Comparison of ENCODE assay signal across 10 cellular contexts in genomic region chr2:40240067-40240466, GRCh38.
DNase-seq lines count a peak whose midpoint lies in the region; ATAC-seq and TF ChIP-seq lines count a peak whose summit lies in the region.
"Had no signal": no experiment of that assay in that cellular context is flagged by ENCODE, and none has a peak within 500 bp of the region (broad histone marks: within the 10 kb centered on the region; RNA-seq: fewer than 3 reads in every experiment).

No MANE protein-coding gene starts in this region.

- WGBS in mesenchymal stem cell = 43% methylated on average over 4 of the region's 5 CpGs

- no peak overlapping the region for H2BK12ac ChIP-seq in mesenchymal stem cell (ENCODE audit: low read length in 2 of 2)

- POLR2A ChIA-PET in naive thymus-derived CD4-positive, alpha-beta T cell (lab: Charles Lee) = no interaction called here

- intact Hi-C loops in natural killer cell (cut with micrococcal nuclease) = no loop called here
- intact Hi-C loops in naive thymus-derived CD4-positive, alpha-beta T cell (cut with micrococcal nuclease) = loop anchor here in 1 of 2 donors (5.0 to 10.0 kb wide), 2 partner anchors 1455 to 1542 kb away; no protein-coding TSS in a partner anchor

- H3K4me3 Mint-ChIP-seq in natural killer cell = no peak overlapping the region
- H3K4me3 Mint-ChIP-seq in naive thymus-derived CD4-positive, alpha-beta T cell = no peak overlapping the region
- H3K4me3 Mint-ChIP-seq: brain had no signal

- H2BK120ac ChIP-seq in mesenchymal stem cell (ENCODE audit: low read depth, low read length) = no peak overlapping the region

- no peaks in the 10 kb centered on the region for H3K27me3 Mint-ChIP-seq in natural killer cell (ENCODE audit: low read depth in 2 of 2)
- H3K27me3 Mint-ChIP-seq in naive thymus-derived CD4-positive, alpha-beta T cell = no peaks in the 10 kb centered on the region

- no peak overlapping the region for H2AFZ ChIP-seq in mesenchymal stem cell (ENCODE audit: low read depth, low read length)

- ATAC-seq in natural killer cell (no peak), HG03108 (IDR thresholded peaks at IDR 0.05; ENCODE audit: unreplicated experiment) (no peak), GM18868 (IDR thresholded peaks at IDR 0.05; ENCODE audit: unreplicated experiment) (no peak)
- no peak for ATAC-seq in naive thymus-derived CD4-positive, alpha-beta T cell

- CTCF ChIA-PET in naive thymus-derived CD4-positive, alpha-beta T cell (lab: Charles Lee) = no interaction called here

- H3K4ac ChIP-seq in mesenchymal stem cell (ENCODE audit: low read depth in 1 of 2, low read length in 2 of 2) = no peak overlapping the region

- no peak overlapping the region for H3K14ac ChIP-seq in mesenchymal stem cell (ENCODE audit: low read length in 2 of 2)

- peak; percentile 85 for DNase-seq in AG08396 (ENCODE audit: low spot score)
- peak; percentile 90 for DNase-seq in NCI-H2029 (lab: John Stamatoyannopoulos, UW)
- peak; percentile 83 for DNase-seq in dedifferentiated amniotic fluid mesenchymal stem cell (ENCODE audit: extremely low spot score)
- peak; percentile 77 for DNase-seq in mesenchymal stem cell
- DNase-seq in natural killer cell = no peak
- no peak for DNase-seq in naive thymus-derived CD4-positive, alpha-beta T cell
- DNase-seq: DND-41 had no signal

- no peak overlapping the region for H2BK15ac ChIP-seq in mesenchymal stem cell (ENCODE audit: low read depth, poor library complexity, severe bottlenecking)

- H3K36me3 ChIP-seq in mesenchymal stem cell (ENCODE audit: control insufficient read depth in 1 of 2, insufficient read depth in 2 of 2, low read depth in 1 of 2, low read length in 2 of 2) = no peaks in the 10 kb centered on the region
- no peaks in the 10 kb centered on the region for H3K36me3 ChIP-seq in naive thymus-derived CD4-positive, alpha-beta T cell (ENCODE audit: control insufficient read depth in 2 of 3, insufficient read depth in 3 of 3, low read length in 3 of 3)

- peaks cover 1% of the 10 kb centered on the region for H3K4me1 ChIP-seq in mesenchymal stem cell (ENCODE audit: control insufficient read depth, insufficient read depth, low read depth, low read length)
- no peaks in the 10 kb centered on the region for H3K4me1 ChIP-seq in naive thymus-derived CD4-positive, alpha-beta T cell (ENCODE audit: control insufficient read depth in 2 of 2, insufficient read depth in 2 of 2, low read length in 2 of 2)

- H4K8ac ChIP-seq in mesenchymal stem cell (ENCODE audit: low read length) = no peak overlapping the region

- no peak overlapping the region for H2BK5ac ChIP-seq in mesenchymal stem cell (ENCODE audit: low read depth, low read length, poor library complexity, severe bottlenecking)

- no peak overlapping the region for H4K91ac ChIP-seq in mesenchymal stem cell (ENCODE audit: low read length)

- H3K79me1 ChIP-seq in mesenchymal stem cell (replicated peaks; ENCODE audit: low read length, poor library complexity, severe bottlenecking) = peaks cover 8% of the 10 kb centered on the region

- no peak overlapping the region for H2AK5ac ChIP-seq in mesenchymal stem cell (ENCODE audit: low read length, severe bottlenecking)

- peak overlapping the region in 1 of 2 experiments; percentile 8 for H3K4me3 ChIP-seq in mesenchymal stem cell (ENCODE audit: insufficient read depth in 1 of 2, low read depth in 1 of 2, low read length in 2 of 2)
- no peak overlapping the region for H3K4me3 ChIP-seq in naive thymus-derived CD4-positive, alpha-beta T cell (ENCODE audit: low read length)

- no peaks in the 10 kb centered on the region for H3K36me3 Mint-ChIP-seq in natural killer cell
- H3K36me3 Mint-ChIP-seq in naive thymus-derived CD4-positive, alpha-beta T cell = no peaks in the 10 kb centered on the region

- no peak overlapping the region for H3K27ac Mint-ChIP-seq in natural killer cell
- H3K27ac Mint-ChIP-seq in naive thymus-derived CD4-positive, alpha-beta T cell = no peak overlapping the region

- H3K9me3 ChIP-seq in mesenchymal stem cell (ENCODE audit: control insufficient read depth, low read length) = no peaks in the 10 kb centered on the region
- H3K9me3 ChIP-seq in naive thymus-derived CD4-positive, alpha-beta T cell (ENCODE audit: control insufficient read depth in 2 of 3, low read length in 3 of 3) = no peaks in the 10 kb centered on the region

- no peak overlapping the region for H3K4me2 ChIP-seq in mesenchymal stem cell (ENCODE audit: low read length, poor library complexity, severe bottlenecking)

- H3K27ac ChIP-seq in mesenchymal stem cell (ENCODE audit: low read length, poor library complexity, severe bottlenecking) = peak overlapping the region; percentile 72
- H3K27ac ChIP-seq in naive thymus-derived CD4-positive, alpha-beta T cell (ENCODE audit: low read depth, low read length) = no peak overlapping the region

- no peak overlapping the region for H3K23ac ChIP-seq in mesenchymal stem cell (ENCODE audit: low read length in 2 of 2)

- no peak for TF ChIP-seq CTCF in natural killer cell (IDR thresholded peaks at IDR 0.05)

- H3K27me3 ChIP-seq in mesenchymal stem cell (ENCODE audit: control insufficient read depth in 1 of 2, insufficient read depth in 1 of 2, low read length in 2 of 2) = no peaks in the 10 kb centered on the region
- H3K27me3 ChIP-seq in naive thymus-derived CD4-positive, alpha-beta T cell (ENCODE audit: control insufficient read depth in 2 of 2, insufficient read depth in 2 of 2, low read length in 2 of 2) = no peaks in the 10 kb centered on the region

- H3K18ac ChIP-seq in mesenchymal stem cell (ENCODE audit: low read depth in 1 of 2, low read length in 2 of 2) = no peak overlapping the region

- H3K9me3 Mint-ChIP-seq in natural killer cell = no peaks in the 10 kb centered on the region
- peaks cover 0 to 5% (median 0%) of the 10 kb centered on the region in 11 donors for H3K9me3 Mint-ChIP-seq in naive thymus-derived CD4-positive, alpha-beta T cell

- H3K9ac ChIP-seq in mesenchymal stem cell (ENCODE audit: low read length) = peak overlapping the region; percentile 47

- no peaks in the 10 kb centered on the region for H3K4me1 Mint-ChIP-seq in natural killer cell
- peaks cover 0 to 4% (median 0%) of the 10 kb centered on the region in 7 donors for H3K4me1 Mint-ChIP-seq in naive thymus-derived CD4-positive, alpha-beta T cell

Comparison
In these comparisons a context has a peak if more than half of its experiments do, and no peak if none do; other contexts are left out.
1. DNase-seq: peak in AG08396 (single experiment), NCI-H2029 (single experiment), dedifferentiated amniotic fluid mesenchymal stem cell (single experiment) and mesenchymal stem cell (single experiment); none in natural killer cell (single experiment) and naive thymus-derived CD4-positive, alpha-beta T cell (0 of 9).